17 cellular contexts compared by ENCODE assay signal in genomic region chr14:65840786-65841185, GRCh38.
A peak's percentile ranks its signal among the peaks of the same experiment; 100 is the strongest.
DNase-seq lines count a peak whose midpoint lies in the region; TF ChIP-seq lines count a peak whose summit lies in the region.
"Had no signal": no experiment of that assay in that cellular context is flagged by ENCODE, and none has a peak within 500 bp of the region (broad histone marks: within the 10 kb centered on the region; RNA-seq: fewer than 3 reads in every experiment).

No MANE protein-coding gene starts in this region.

- no peaks in the 10 kb centered on the region for H3K79me2 ChIP-seq in GM23248 (ENCODE audit: insufficient read depth)
- H3K79me2 ChIP-seq: parathyroid adenoma had no signal

- DNase-seq in BJ (ENCODE audit: low read depth) (peak; percentile 10), GM23248 (peak; percentile 78), choroid plexus epithelial cell (ENCODE audit: low read depth) (peak; percentile 29), myocyte (ENCODE audit: low read depth) (peak; percentile 17), DMS114 treated with DMSO at 0.1 percent for 48 hours (lab: John Stamatoyannopoulos, UW; ENCODE audit: unreplicated experiment) (no peak), NOMO-1 treated with DMSO at 0.1 percent for 48 hours (lab: John Stamatoyannopoulos, UW; ENCODE audit: unreplicated experiment) (no peak)
- no peak for DNase-seq in stimulated activated CD4-positive, alpha-beta T cell treated with anti-CD3 and anti-CD28 coated beads, Interleukin-2, amount 100 ng/mL, for 24 hours
- DNase-seq: activated naive CD4-positive, alpha-beta T cell treated with anti-CD3 and anti-CD28 coated beads, Interleukin-2, amount 10 ng/mL, durations not matched to agents 7 days and 5 days; activated T-cell treated with anti-CD3 and anti-CD28 coated beads, Interleukin-2, amount 50 U/mL, for 72 hours; Caco-2; cerebellar nuclear complex; glutamatergic neuron; KBM-7; MV-4-11; T-cell had no signal

- TF ChIP-seq CTCF in BJ (IDR thresholded peaks at IDR 0.05; ENCODE audit: insufficient read depth, low read depth, low read length), result no peak
- TF ChIP-seq CTCF in choroid plexus epithelial cell (conservative IDR thresholded peaks at IDR 0.05; ENCODE audit: low read depth, low read length), result no peak

- H3F3A ChIP-seq in GM23248 (ENCODE audit: insufficient read depth), result no peaks in the 10 kb centered on the region

- H3K36me3 ChIP-seq in BJ (ENCODE audit: control insufficient read depth, insufficient read depth, low read length) (no peaks in the 10 kb centered on the region), GM23248 (ENCODE audit: low read depth) (no peaks in the 10 kb centered on the region)
- H3K36me3 ChIP-seq: ascending aorta had no signal

- no peaks in the 10 kb centered on the region for H4K20me1 ChIP-seq in GM23248 (ENCODE audit: insufficient read depth)

- CTCF ChIA-PET in BJ (lab: Yijun Ruan, JAX), result interaction anchor here (5.7 kb wide), 1 partner anchor 16 kb away, joined by 24 read pairs; no protein-coding TSS in a partner anchor

- no peak overlapping the region for H3K9ac ChIP-seq in GM23248
- H3K9ac ChIP-seq: parathyroid adenoma had no signal

- no peaks in the 10 kb centered on the region for H3K9me2 ChIP-seq in GM23248 (ENCODE audit: insufficient read depth)

- no peak overlapping the region for H3K4me3 ChIP-seq in BJ (ENCODE audit: low read depth, low read length)
- no peak overlapping the region for H3K4me3 ChIP-seq in GM23248
- H3K4me3 ChIP-seq in choroid plexus epithelial cell (ENCODE audit: low read depth, low read length), result no peak overlapping the region
- H3K4me3 ChIP-seq: ascending aorta had no signal

- 38 to 63% methylated on average over 1 of the region's 1 CpG for WGBS in GM23248 (ENCODE audit: low coverage in 1 of 2, low lambda C conversion rate in 2 of 2, missing lambda C conversion rate in 2 of 2), 2 experiments

- H2AFZ ChIP-seq in GM23248, result no peak overlapping the region
- H2AFZ ChIP-seq: parathyroid adenoma had no signal

- H3K9me3 ChIP-seq in GM23248 (ENCODE audit: low read depth), result no peaks in the 10 kb centered on the region
- H3K9me3 ChIP-seq: ascending aorta, Caco-2 had no signal

- POLR2A ChIA-PET in BJ (lab: Charles Lee), result no interaction called here

- peaks cover 1% of the 10 kb centered on the region; the same call in 1 of the 2 replicates for H3K27me3 ChIP-seq in BJ (ENCODE audit: control insufficient read depth, insufficient read depth, low read length)
- no peaks in the 10 kb centered on the region for H3K27me3 ChIP-seq in GM23248 (replicated peaks; ENCODE audit: insufficient read depth)
- H3K27me3 ChIP-seq: ascending aorta had no signal

- in situ Hi-C loops in GM23248 (cut with MboI), result no loop called here

- no peak overlapping the region for H3K27ac ChIP-seq in GM23248
- H3K27ac ChIP-seq: ascending aorta, parathyroid adenoma had no signal

- no peak overlapping the region for H3K4me2 ChIP-seq in GM23248 (ENCODE audit: unreplicated experiment)

- H3K4me1 ChIP-seq in GM23248 (ENCODE audit: insufficient read depth), result no peaks in the 10 kb centered on the region
- H3K4me1 ChIP-seq: ascending aorta, Caco-2, parathyroid adenoma had no signal

Comparison
In these comparisons a context has a peak if more than half of its experiments do, and no peak if none do; other contexts are left out.
1. DNase-seq: peak in BJ (single experiment), GM23248 (single experiment), choroid plexus epithelial cell (single experiment) and myocyte (single experiment); none in DMS114 treated with DMSO at 0.1 percent for 48 hours (single experiment), stimulated activated CD4-positive, alpha-beta T cell treated with anti-CD3 and anti-CD28 coated beads, Interleukin-2, amount 100 ng/mL, for 24 hours (0 of 2) and NOMO-1 treated with DMSO at 0.1 percent for 48 hours (single experiment).